In the genomic region with DNA sequence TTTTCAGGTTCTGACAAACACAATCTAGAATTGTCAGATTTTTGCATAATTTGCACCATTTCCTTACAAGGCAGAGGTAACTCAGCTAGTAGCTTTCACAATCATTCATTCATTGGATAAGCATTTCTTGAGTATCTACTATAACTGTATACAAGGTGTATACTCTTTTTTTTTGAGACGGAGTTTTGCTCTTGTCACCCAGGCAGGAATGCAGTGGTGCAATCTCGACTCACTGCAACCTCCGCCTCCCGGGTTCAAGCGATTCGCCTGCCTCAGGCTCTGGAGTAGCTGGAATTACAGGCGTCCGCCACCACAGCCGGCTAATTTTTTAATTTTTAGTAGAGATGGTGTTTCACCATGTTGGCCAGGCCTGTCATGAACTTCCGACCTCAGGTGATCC, we compare ENCODE assay signal across 26 cellular contexts.
"Had no signal": no experiment of that assay in that cellular context is flagged by ENCODE, and none has a peak within 500 bp of the region (broad histone marks: within the 10 kb centered on the region; RNA-seq: fewer than 3 reads in every experiment).

No MANE protein-coding gene starts in this region.

- H3K27me3 Mint-ChIP-seq: type B pancreatic cell had no signal

- H3K4me3 ChIP-seq: coronary artery, gastrocnemius medialis, neural progenitor cell, prostate gland, smooth muscle cell, thyroid gland, uterus had no signal

- H2AFZ ChIP-seq: neural progenitor cell had no signal

- H3K36me3 ChIP-seq: gastrocnemius medialis, neural progenitor cell, prostate gland, right atrium auricular region, stomach, thyroid gland, uterus had no signal

- DNase-seq: dermis blood vessel endothelial cell; effector memory CD4-positive, alpha-beta T cell; foreskin fibroblast; gastrocnemius medialis; head of caudate nucleus; left ventricle myocardium superior; mammary epithelial cell; mesendoderm; midbrain; naive thymus-derived CD4-positive, alpha-beta T cell; stimulated activated CD4-positive, alpha-beta T cell treated with anti-CD3 and anti-CD28 coated beads, Interleukin-12 subunit alpha, Interleukin-12 subunit beta, amount 100 ng/mL, for 4 hours; stimulated activated CD4-positive, alpha-beta T cell treated with anti-CD3 and anti-CD28 coated beads, Interleukin-1b, Interleukin-23, amount 100 ng/mL, for 48 hours; stimulated activated CD4-positive, alpha-beta T cell treated with anti-CD3 and anti-CD28 coated beads, Interleukin-4, amount 100 ng/mL, for 1 hour; stimulated activated CD8-positive, alpha-beta memory T cell treated with anti-CD3 and anti-CD28 coated beads, Interleukin-4, amount 100 ng/mL, for 48 hours; stimulated activated naive CD4-positive, alpha-beta T cell treated with Interleukin-2 at 50 U/mL for 16 hours; stomach; thyroid gland; uterus had no signal

- H3K36me3 Mint-ChIP-seq: neural progenitor cell, type B pancreatic cell had no signal

- H3K9ac ChIP-seq: neural progenitor cell had no signal

- H3K4me1 Mint-ChIP-seq: neural progenitor cell had no signal

- ATAC-seq: gastrocnemius medialis; left ventricle myocardium superior; naive thymus-derived CD4-positive, alpha-beta T cell; sciatic nerve had no signal

- H3K27me3 ChIP-seq: gastrocnemius medialis, neural progenitor cell, right atrium auricular region, stomach, thyroid gland, uterus had no signal

- H3K27ac Mint-ChIP-seq: naive thymus-derived CD4-positive, alpha-beta T cell; nephron; neural progenitor cell; type B pancreatic cell had no signal

- H3K4me3 Mint-ChIP-seq: nephron, neural progenitor cell, type B pancreatic cell had no signal

- H3K4me1 ChIP-seq: neural progenitor cell, prostate gland, stomach, thyroid gland, uterus had no signal

- H3K9me3 Mint-ChIP-seq: nephron, neural progenitor cell, type B pancreatic cell had no signal

- H3K4me2 ChIP-seq: neural progenitor cell, smooth muscle cell had no signal

- H3K27ac ChIP-seq: coronary artery, neural progenitor cell, prostate gland, right atrium auricular region, stomach, thyroid gland had no signal

- H3K9me3 ChIP-seq: gastrocnemius medialis, prostate gland, right atrium auricular region, stomach, thyroid gland, uterus had no signal
